In genomic region chr2:34838408-34838807, GRCh38 we compare ENCODE assay signal across 27 cellular contexts.
"Had no signal": no experiment of that assay in that cellular context is flagged by ENCODE, and none has a peak within 500 bp of the region (broad histone marks: within the 10 kb centered on the region; RNA-seq: fewer than 3 reads in every experiment).

No MANE protein-coding gene starts in this region.

- ATAC-seq: stimulated activated effector memory CD8-positive, alpha-beta T cell treated with anti-CD3 and anti-CD28 coated beads, Interleukin-12 subunit alpha, Interleukin-12 subunit beta, amount 100 ng/mL, for 72 hours; stimulated activated memory B cell treated with anti-CD40 and anti-IgM and Interleukin-4, amounts not matched to agents 10 μg/mL and 1 μg/mL and 100 μg/mL, for 72 hours; stimulated activated naive B cell treated with anti-CD40 and anti-IgM and Interleukin-4, amounts not matched to agents 10 μg/mL and 1 μg/mL and 100 μg/mL, for 72 hours; stimulated activated naive CD8-positive, alpha-beta T cell treated with anti-CD3 and anti-CD28 coated beads, Interleukin-15, amount 100 ng/mL, for 72 hours; stimulated activated naive CD8-positive, alpha-beta T cell treated with anti-CD3 and anti-CD28 coated beads, Interleukin-15, Interleukin-2, amounts not matched to agents 100 U/mL and 50 U/mL, for 24 hours; upper lobe of right lung had no signal

- H3K4me1 ChIP-seq: stomach, suprapubic skin, testis, thyroid gland, tibial artery, tibial nerve, transverse colon, upper lobe of left lung, upper lobe of right lung, uterus, vagina had no signal

- H3K27me3 ChIP-seq: stomach, suprapubic skin, testis, thyroid gland, tibial artery, tibial nerve, transverse colon, upper lobe of left lung, upper lobe of right lung, uterus, vagina had no signal

- H3K36me3 ChIP-seq: stomach, suprapubic skin, thoracic aorta, thyroid gland, tibial artery, tibial nerve, transverse colon, upper lobe of left lung, upper lobe of right lung, uterus, vagina had no signal

- H3K27ac ChIP-seq: stomach, suprapubic skin, testis, thoracic aorta, thyroid gland, tibial artery, tibial nerve, transverse colon, upper lobe of left lung, upper lobe of right lung, uterus, vagina had no signal

- H3K4me3 ChIP-seq: stomach, suprapubic skin, testis, thoracic aorta, thyroid gland, tibial artery, tibial nerve, transverse colon, upper lobe of left lung, upper lobe of right lung, uterus, vagina had no signal

- FAIRE-seq: urothelium cell line had no signal

- H3K9me3 ChIP-seq: suprapubic skin, testis, thoracic aorta, thyroid gland, tibial artery, upper lobe of left lung, upper lobe of right lung, uterus, vagina had no signal

- DNase-seq: stimulated activated CD4-positive, alpha-beta T cell treated with anti-CD3 and anti-CD28 coated beads, Interleukin-2, amount 100 ng/mL, for 48 hours; stimulated activated CD4-positive, alpha-beta T cell treated with anti-CD3 and anti-CD28 coated beads, Interleukin-4, amount 100 ng/mL, for 1 hour; stimulated activated CD4-positive, alpha-beta T cell treated with anti-CD3 and anti-CD28 coated beads, Interleukin-4, amount 100 ng/mL, for 24 hours; stimulated activated CD4-positive, alpha-beta T cell treated with anti-CD3 and anti-CD28 coated beads, Interleukin-4, amount 100 ng/mL, for 4 hours; stimulated activated CD8-positive, alpha-beta memory T cell treated with anti-CD3 and anti-CD28 coated beads, Interleukin-4, amount 100 ng/mL, for 48 hours; stimulated activated naive B cell treated with anti-CD40 and anti-IgM and Interleukin-4, amounts not matched to agents 10 μg/mL and 1 μg/mL and 100 μg/mL, for 72 hours; stimulated activated naive CD4-positive, alpha-beta T cell; stimulated activated naive CD4-positive, alpha-beta T cell treated with Interleukin-2 at 50 U/mL for 16 hours; stimulated activated naive CD8-positive, alpha-beta T cell treated with anti-CD3 and anti-CD28 coated beads, Interleukin-15, amount 100 ng/mL, for 72 hours; stimulated activated naive CD8-positive, alpha-beta T cell treated with anti-CD3 and anti-CD28 coated beads, Interleukin-15, Interleukin-2, amounts not matched to agents 100 U/mL and 50 U/mL, for 24 hours; stomach; substantia nigra; testis; thyroid gland; tibial artery; transverse colon; trophoblast cell; upper lobe of left lung; upper lobe of right lung; uterus had no signal
